14 cellular contexts compared by ENCODE assay signal in the genomic region with DNA sequence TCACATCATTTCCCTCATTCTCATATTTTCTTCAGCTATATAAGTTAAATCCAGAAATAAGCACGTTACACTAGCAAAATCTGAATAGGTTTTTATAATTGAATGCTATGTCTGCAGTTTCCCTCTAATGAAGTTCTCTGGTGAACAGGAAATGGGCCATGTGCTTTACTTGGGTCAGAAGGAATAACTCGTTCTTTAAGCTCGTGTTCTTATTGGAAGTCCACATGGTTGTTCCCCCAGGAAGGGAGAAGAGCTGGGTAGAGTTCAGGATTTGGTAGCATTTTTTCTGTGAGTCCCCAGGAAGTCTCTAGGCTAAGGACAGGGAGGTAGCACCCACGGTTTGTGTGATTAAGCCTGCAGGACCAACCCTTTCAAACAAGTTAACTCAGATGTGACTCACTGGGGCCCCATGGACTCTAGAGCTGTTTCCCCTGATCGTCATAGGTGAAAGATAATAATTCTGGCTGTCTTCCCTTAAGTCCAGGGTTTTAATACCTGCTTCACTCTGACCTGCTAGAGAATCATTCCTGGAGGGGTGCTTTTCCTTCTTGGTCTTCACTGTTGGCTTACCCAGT. TPM values are rescaled to one million over a fixed set of nuclear protein-coding genes. Genes with fewer than 3 reads are reported as not detected.
DNase-seq lines count a peak whose midpoint lies in the region; ATAC-seq, FAIRE-seq and TF ChIP-seq lines count a peak whose summit lies in the region.
"Had no signal": no experiment of that assay in that cellular context is flagged by ENCODE, and none has a peak within 500 bp of the region (broad histone marks: within the 10 kb centered on the region; RNA-seq: fewer than 3 reads in every experiment).

No MANE protein-coding gene starts in this region.

- peak; percentile 28 for FAIRE-seq in bronchial epithelial cell (lab: Jason Lieb, UNC)

- no peak for ATAC-seq in GM21723 (IDR thresholded peaks at IDR 0.05; ENCODE audit: unreplicated experiment)
- ATAC-seq: Right ventricle myocardium inferior had no signal

- no peak overlapping the region for H3K4me3 ChIP-seq in bronchial epithelial cell (ENCODE audit: low read depth, low read length)
- H3K4me3 ChIP-seq in mucosa of rectum (ENCODE audit: low read length in 2 of 2) = no peak overlapping the region

- H3K36me3 ChIP-seq in bronchial epithelial cell (ENCODE audit: control insufficient read depth, insufficient read depth, low read length) (peaks cover 1% of the 10 kb centered on the region), mucosa of rectum (ENCODE audit: control insufficient read depth in 2 of 2, insufficient read depth in 2 of 2, low read length in 2 of 2) (peaks cover 0 to 15% of the 10 kb centered on the region in 2 donors)

- peaks cover 15 to 38% of the 10 kb centered on the region in 2 donors for H3K4me1 ChIP-seq in mucosa of rectum (ENCODE audit: control insufficient read depth in 2 of 2, insufficient read depth in 2 of 2, low read length in 2 of 2)

- peak; percentile 56 for DNase-seq in ACHN
- peak; percentile 90 for DNase-seq in LoVo (ENCODE audit: low spot score)
- DNase-seq in bronchial epithelial cell (ENCODE audit: low read depth) = peak; percentile 93
- no peak for DNase-seq in Kasumi-1 (lab: John Stamatoyannopoulos, UW)
- no peak for DNase-seq in ecto neural progenitor cell (ENCODE audit: low spot score)
- DNase-seq in DMS114 treated with DMSO at 0.1 percent for 48 hours (lab: John Stamatoyannopoulos, UW; ENCODE audit: unreplicated experiment) = no peak
- DNase-seq: activated CD4-positive, alpha-beta T cell treated with anti-CD3 and anti-CD28 coated beads, Interleukin-2, amount 10 ng/mL, durations not matched to agents 7 days and 5 days; C1 segment of cervical spinal cord; glutamatergic neuron; NCI-H1417 treated with DMSO at 0.1 percent for 48 hours; stimulated activated CD4-positive, alpha-beta T cell treated with anti-CD3 and anti-CD28 coated beads, Interleukin-4, amount 100 ng/mL, for 1 hour had no signal

- H3K27me3 ChIP-seq in bronchial epithelial cell (ENCODE audit: control insufficient read depth, insufficient read depth, low read length) (no peaks in the 10 kb centered on the region), mucosa of rectum (ENCODE audit: control insufficient read depth in 2 of 2, insufficient read depth in 2 of 2, low read length in 2 of 2) (no peaks in the 10 kb centered on the region)

- H3K9me3 ChIP-seq in mucosa of rectum (ENCODE audit: control insufficient read depth in 2 of 2, low read length in 2 of 2) = no peaks in the 10 kb centered on the region

- no peak for TF ChIP-seq CTCF in bronchial epithelial cell (IDR thresholded peaks at IDR 0.05; ENCODE audit: insufficient read depth, low read length, severe bottlenecking)

- H3K9ac ChIP-seq in mucosa of rectum (ENCODE audit: low read depth in 1 of 2, low read length in 2 of 2) = no peak overlapping the region

- in situ Hi-C loops in ACHN (cut with HindIII; ENCODE audit: low pct_ligation_motif_present, low pct_unique_long_range_greater_than_20kb, low sequenced_read_pairs) = no loop called here

- H3K27ac ChIP-seq in mucosa of rectum (ENCODE audit: low read depth in 2 of 2, low read length in 2 of 2) = peak overlapping the region; percentile 71 to 84

RNA-seq across cellular contexts. Expression of a gene that starts 16.4 kb away (rescaled TPM):
- total RNA-seq in bronchial epithelial cell = 58.4 and 65.0 TPM in 2 replicates

RNA-seq across cellular contexts. Expression of a gene that starts 16.6 kb away (rescaled TPM):
- total RNA-seq in bronchial epithelial cell = 11.6 and 28.9 TPM in 2 replicates

RNA-seq across cellular contexts. Expression of a gene that starts 37.7 kb away (rescaled TPM):
- 297 and 565 TPM in 2 replicates for total RNA-seq in bronchial epithelial cell

RNA-seq across cellular contexts. Expression of a gene that starts 50.3 kb away (rescaled TPM):
- total RNA-seq in bronchial epithelial cell = 3.9 and 7.4 TPM in 2 replicates

Comparison
In these comparisons a context has a peak if more than half of its experiments do, and no peak if none do; other contexts are left out.
1. DNase-seq: peak in ACHN (single experiment), LoVo (single experiment) and bronchial epithelial cell (single experiment); none in Kasumi-1 (0 of 2), ecto neural progenitor cell (single experiment) and DMS114 treated with DMSO at 0.1 percent for 48 hours (single experiment).